Comparison of ENCODE assay signal across 16 cellular contexts in the genomic region with DNA sequence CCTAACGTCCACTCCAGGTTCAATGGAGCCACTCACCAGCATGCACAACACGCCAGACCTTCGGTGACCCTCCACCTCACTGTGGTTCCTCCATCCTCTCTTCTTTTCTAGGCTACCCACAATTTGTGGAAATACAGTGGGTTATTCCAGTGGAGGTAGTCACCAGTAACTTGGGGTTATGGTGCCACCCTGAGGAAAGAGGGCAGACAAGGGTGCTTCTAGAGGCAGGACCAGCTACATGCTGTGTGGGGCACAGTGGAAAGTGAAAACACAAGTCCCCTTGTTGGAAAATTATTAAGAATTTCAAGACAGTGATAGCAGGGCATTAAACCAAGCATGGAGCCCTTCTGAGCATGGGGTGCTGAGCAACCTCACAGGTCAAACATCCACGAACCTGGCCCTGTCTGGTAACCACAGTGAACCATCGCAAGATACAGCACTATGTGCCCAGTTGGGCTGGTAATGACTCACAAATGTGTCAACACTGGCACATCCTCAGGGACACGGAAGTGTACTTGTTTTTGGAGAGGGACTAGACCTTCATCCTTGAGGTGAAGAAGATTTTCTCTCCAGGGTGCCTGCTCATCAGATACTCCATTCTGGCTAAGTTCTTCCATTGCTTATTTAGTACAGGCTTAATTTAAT.
DNase-seq lines count a peak whose midpoint lies in the region; ATAC-seq and TF ChIP-seq lines count a peak whose summit lies in the region.
"Had no signal": no experiment of that assay in that cellular context is flagged by ENCODE, and none has a peak within 500 bp of the region (broad histone marks: within the 10 kb centered on the region; RNA-seq: fewer than 3 reads in every experiment).

No MANE protein-coding gene starts in this region.

- H3K9me3 Mint-ChIP-seq in HFFc6: no peaks in the 10 kb centered on the region
- no peaks in the 10 kb centered on the region for H3K9me3 Mint-ChIP-seq in activated T-helper 17 cell treated with anti-CD3 and anti-CD28 coated beads, Interleukin-2, amount 50 U/mL, for 72 hours
- H3K9me3 Mint-ChIP-seq: activated T-cell treated with anti-CD3 and anti-CD28 coated beads, Interleukin-2, amount 50 U/mL, for 24 hours; dendritic cell treated with granulocyte-macrophage colony-stimulating factor and Interleukin-4, amounts not matched to agents 40 ng/mL and 50 ng/mL, for 4 days had no signal

- H3K36me3 Mint-ChIP-seq in HFFc6 (ENCODE audit: low read depth): peaks cover 7% of the 10 kb centered on the region; the same call in 1 of the 2 replicates
- H3K36me3 Mint-ChIP-seq in activated T-helper 17 cell treated with anti-CD3 and anti-CD28 coated beads, Interleukin-2, amount 50 U/mL, for 72 hours (ENCODE audit: low read depth): no peaks in the 10 kb centered on the region

- no peak overlapping the region for H3K4me3 Mint-ChIP-seq in HFFc6
- H3K4me3 Mint-ChIP-seq in activated T-helper 17 cell treated with anti-CD3 and anti-CD28 coated beads, Interleukin-2, amount 50 U/mL, for 72 hours: no peak overlapping the region
- H3K4me3 Mint-ChIP-seq: activated T-cell treated with anti-CD3 and anti-CD28 coated beads, Interleukin-2, amount 50 U/mL, for 24 hours; dendritic cell treated with granulocyte-macrophage colony-stimulating factor and Interleukin-4, amounts not matched to agents 40 ng/mL and 50 ng/mL, for 4 days had no signal

- TF ChIP-seq CTCF in HFFc6 (IDR thresholded peaks at IDR 0.05): no peak

- H3K4me1 Mint-ChIP-seq in HFFc6 (ENCODE audit: low read depth): peaks cover 11% of the 10 kb centered on the region
- H3K4me1 Mint-ChIP-seq in activated T-helper 17 cell treated with anti-CD3 and anti-CD28 coated beads, Interleukin-2, amount 50 U/mL, for 72 hours: no peaks in the 10 kb centered on the region

- no peak overlapping the region for H3K27ac Mint-ChIP-seq in HFFc6
- H3K27ac Mint-ChIP-seq in activated T-helper 17 cell treated with anti-CD3 and anti-CD28 coated beads, Interleukin-2, amount 50 U/mL, for 72 hours: no peak overlapping the region
- H3K27ac Mint-ChIP-seq: activated T-cell treated with anti-CD3 and anti-CD28 coated beads, Interleukin-2, amount 50 U/mL, for 24 hours; dendritic cell treated with granulocyte-macrophage colony-stimulating factor and Interleukin-4, amounts not matched to agents 40 ng/mL and 50 ng/mL, for 4 days had no signal

- peak; percentile 42 for ATAC-seq in left lobe of liver
- no peak for ATAC-seq in activated T-helper 17 cell treated with anti-CD3 and anti-CD28 coated beads, Interleukin-2, amount 50 U/mL, for 72 hours (replicated peaks)

- DNase-seq in DMS53 (lab: John Stamatoyannopoulos, UW): peak; percentile 70
- peak; percentile 15 for DNase-seq in HFFc6
- DNase-seq in RPMI7951 (ENCODE audit: low read depth): peak; percentile 57
- no peak for DNase-seq in left lobe of liver (ENCODE audit: low spot score)
- no peak for DNase-seq in NCI-H748 treated with DMSO at 0.1 percent for 48 hours (lab: John Stamatoyannopoulos, UW)
- no peak for DNase-seq in putamen (ENCODE audit: low spot score)
- no peak for DNase-seq in SKM-1 (lab: John Stamatoyannopoulos, UW; ENCODE audit: unreplicated experiment)
- DNase-seq: activated CD4-positive, alpha-beta T cell treated with anti-CD3 and anti-CD28 coated beads for 48 hours; activated T-cell treated with anti-CD3 and anti-CD28 coated beads, Interleukin-2, amount 50 U/mL, for 24 hours; amniotic stem cell; BE2C; GDM1; stimulated activated CD4-positive, alpha-beta T cell treated with anti-CD3 and anti-CD28 coated beads, Interleukin-4, amount 100 ng/mL, for 24 hours; stimulated activated naive CD4-positive, alpha-beta T cell had no signal

- H3K27me3 Mint-ChIP-seq in HFFc6 (ENCODE audit: insufficient read depth): peaks cover 2% of the 10 kb centered on the region; the same call in 1 of the 2 replicates
- H3K27me3 Mint-ChIP-seq in activated T-helper 17 cell treated with anti-CD3 and anti-CD28 coated beads, Interleukin-2, amount 50 U/mL, for 72 hours: peaks cover 17% of the 10 kb centered on the region

Comparison
In these comparisons a context has a peak if more than half of its experiments do, and no peak if none do; other contexts are left out.
1. DNase-seq: peak in DMS53 (single experiment), HFFc6 (single experiment) and RPMI7951 (single experiment); none in left lobe of liver (single experiment), NCI-H748 treated with DMSO at 0.1 percent for 48 hours (single experiment), putamen (single experiment) and SKM-1 (single experiment).